Comparison of ENCODE assay signal across 13 cellular contexts in genomic region chr7:20408467-20408826, GRCh38.
DNase-seq lines count a peak whose midpoint lies in the region; ATAC-seq and TF ChIP-seq lines count a peak whose summit lies in the region.
"Had no signal": no experiment of that assay in that cellular context is flagged by ENCODE, and none has a peak within 500 bp of the region (broad histone marks: within the 10 kb centered on the region; RNA-seq: fewer than 3 reads in every experiment).

No MANE protein-coding gene starts in this region.

- H3K27ac Mint-ChIP-seq in MCF 10A (ENCODE audit: low read depth, unreplicated experiment) (peak overlapping the region; percentile 90), T-helper 17 cell (no peak overlapping the region)
- H3K27ac Mint-ChIP-seq: activated naive CD4-positive, alpha-beta T cell treated with anti-CD3 and anti-CD28 coated beads, Interleukin-2, amount 10 ng/mL, durations not matched to agents 7 days and 5 days had no signal

- peak overlapping the region; percentile 19 for H3K4me3 Mint-ChIP-seq in MCF 10A (ENCODE audit: unreplicated experiment)
- no peak overlapping the region for H3K4me3 Mint-ChIP-seq in T-helper 17 cell
- H3K4me3 Mint-ChIP-seq: activated naive CD4-positive, alpha-beta T cell treated with anti-CD3 and anti-CD28 coated beads, Interleukin-2, amount 10 ng/mL, durations not matched to agents 7 days and 5 days had no signal

- H3K4me1 Mint-ChIP-seq in MCF 10A (ENCODE audit: insufficient read depth, unreplicated experiment): peaks cover 23% of the 10 kb centered on the region
- H3K4me1 Mint-ChIP-seq in T-helper 17 cell: no peaks in the 10 kb centered on the region
- H3K4me1 Mint-ChIP-seq: activated naive CD4-positive, alpha-beta T cell treated with anti-CD3 and anti-CD28 coated beads, Interleukin-2, amount 10 ng/mL, durations not matched to agents 7 days and 5 days had no signal

- H3K36me3 Mint-ChIP-seq in MCF 10A (ENCODE audit: insufficient read depth, unreplicated experiment): peaks cover 70% of the 10 kb centered on the region
- H3K36me3 Mint-ChIP-seq in T-helper 17 cell (ENCODE audit: low read depth): no peaks in the 10 kb centered on the region
- H3K36me3 Mint-ChIP-seq: activated naive CD4-positive, alpha-beta T cell treated with anti-CD3 and anti-CD28 coated beads, Interleukin-2, amount 10 ng/mL, durations not matched to agents 7 days and 5 days had no signal

- POLR2A ChIA-PET in MCF 10A (lab: Yijun Ruan, JAX): interaction anchor here (0.6 to 5.6 kb wide), 15 partner anchors 11 to 700 kb away, joined by 3 to 70 read pairs (median 5); partner anchors contain the start of genes ITGB8 and POLR1F

- no peaks in the 10 kb centered on the region for H3K27me3 ChIP-seq in breast epithelium
- no peaks in the 10 kb centered on the region for H3K27me3 ChIP-seq in WERI-Rb-1 (ENCODE audit: insufficient read depth, low read depth, severe bottlenecking)
- H3K27me3 ChIP-seq in vagina: no peaks in the 10 kb centered on the region
- H3K27me3 ChIP-seq: BLaER1 had no signal

- H3K4me1 ChIP-seq in breast epithelium (no peaks in the 10 kb centered on the region), vagina (peaks cover 25% of the 10 kb centered on the region)

- no peak for TF ChIP-seq POLR2A in breast epithelium (IDR thresholded peaks at IDR 0.05)
- no peak for TF ChIP-seq POLR2A in vagina (IDR thresholded peaks at IDR 0.05)

- H3K9me3 ChIP-seq in breast epithelium: no peaks in the 10 kb centered on the region
- H3K9me3 ChIP-seq in WERI-Rb-1 (ENCODE audit: severe bottlenecking): peaks cover 2% of the 10 kb centered on the region
- H3K9me3 ChIP-seq in vagina: no peaks in the 10 kb centered on the region
- no peaks in the 10 kb centered on the region for H3K9me3 ChIP-seq in T-helper 17 cell (ENCODE audit: control insufficient read depth, low read length, poor library complexity, severe bottlenecking)
- H3K9me3 ChIP-seq: BLaER1 had no signal

- H3K4me3 ChIP-seq in breast epithelium: no peak overlapping the region
- H3K4me3 ChIP-seq in WERI-Rb-1 (ENCODE audit: low read depth, low read length): no peak overlapping the region
- H3K4me3 ChIP-seq in vagina: no peak overlapping the region
- H3K4me3 ChIP-seq: BLaER1 had no signal

- H3K27ac ChIP-seq in breast epithelium (no peak overlapping the region), WERI-Rb-1 (peak overlapping the region; percentile 50), vagina (peak overlapping the region; percentile 20)
- H3K27ac ChIP-seq: BLaER1 had no signal

- BruUV-seq in MCF 10A (replicated peaks; lab: Mats Ljungman, UMichigan): no TSS peak

- CTCF ChIA-PET in MCF 10A (lab: Yijun Ruan, JAX): interaction anchor here (0.7 to 3.0 kb wide), 5 partner anchors 17 to 190 kb away, joined by 4 to 30 read pairs (median 5); no protein-coding TSS in a partner anchor

- peak; percentile 80 for DNase-seq in MCF 10A (ENCODE audit: unreplicated experiment)
- no peak for DNase-seq in breast epithelium (ENCODE audit: low spot score in 2 of 2)
- DNase-seq in WERI-Rb-1: no peak
- DNase-seq in left cardiac atrium: peak; percentile 28
- DNase-seq in vagina (ENCODE audit: extremely low spot score in 2 of 2): no peak
- DNase-seq in T-helper 17 cell: no peak
- DNase-seq: activated CD4-positive, CD25-positive, alpha-beta regulatory T cell treated with anti-CD3 and anti-CD28 coated beads, Interleukin-2, amount 50 U/mL, for 72 hours; activated naive CD4-positive, alpha-beta T cell treated with anti-CD3 and anti-CD28 coated beads, Interleukin-2, amount 10 ng/mL, durations not matched to agents 7 days and 5 days; effector CD4-positive, alpha-beta T cell; posterior cingulate gyrus had no signal

- no peaks in the 10 kb centered on the region for H3K36me3 ChIP-seq in breast epithelium
- H3K36me3 ChIP-seq in WERI-Rb-1: no peaks in the 10 kb centered on the region
- peaks cover 0 to 9% of the 10 kb centered on the region in 2 donors for H3K36me3 ChIP-seq in vagina
- H3K36me3 ChIP-seq: BLaER1 had no signal

- intact Hi-C loops in MCF 10A (cut with micrococcal nuclease): loop anchor here (1.0 to 5.0 kb wide), 2 partner anchors 79 to 189 kb away; no protein-coding TSS in a partner anchor
- intact Hi-C loops in breast epithelium (cut with DNase I; ENCODE audit: low total_unique reads): no loop called here
- intact Hi-C loops in left cardiac atrium (cut with DNase I): no loop called here
- intact Hi-C loops in vagina (cut with DNase I): no loop called here

- TF ChIP-seq CTCF in MCF 10A (IDR thresholded peaks at IDR 0.05; ENCODE audit: unreplicated experiment) (no peak), breast epithelium (IDR thresholded peaks at IDR 0.05) (no peak), WERI-Rb-1 (IDR thresholded peaks at IDR 0.05; ENCODE audit: low read depth, low read length) (no peak), vagina (IDR thresholded peaks at IDR 0.05) (no peak)

- no peaks in the 10 kb centered on the region for H3K9me3 Mint-ChIP-seq in MCF 10A (ENCODE audit: unreplicated experiment)
- H3K9me3 Mint-ChIP-seq: activated naive CD4-positive, alpha-beta T cell treated with anti-CD3 and anti-CD28 coated beads, Interleukin-2, amount 10 ng/mL, durations not matched to agents 7 days and 5 days had no signal

- no peaks in the 10 kb centered on the region for H3K27me3 Mint-ChIP-seq in MCF 10A (ENCODE audit: insufficient read depth, unreplicated experiment)
- H3K27me3 Mint-ChIP-seq in T-helper 17 cell: no peaks in the 10 kb centered on the region
- H3K27me3 Mint-ChIP-seq: activated naive CD4-positive, alpha-beta T cell treated with anti-CD3 and anti-CD28 coated beads, Interleukin-2, amount 10 ng/mL, durations not matched to agents 7 days and 5 days had no signal

- peak; percentile 78 to 88 for ATAC-seq in left cardiac atrium
- no peak for ATAC-seq in HG03354 (IDR thresholded peaks at IDR 0.05; ENCODE audit: poor library complexity, severe bottlenecking, unreplicated experiment)
- ATAC-seq in T-helper 17 cell: no peak
- ATAC-seq in HG03520 (IDR thresholded peaks at IDR 0.05; ENCODE audit: unreplicated experiment): no peak

Comparison
In these comparisons a context has a peak if more than half of its experiments do, and no peak if none do; other contexts are left out.
1. DNase-seq: peak in MCF 10A (single experiment) and left cardiac atrium (single experiment); none in breast epithelium (0 of 2), WERI-Rb-1 (single experiment), vagina (0 of 2) and T-helper 17 cell (0 of 3).
2. H3K27ac ChIP-seq: peak in WERI-Rb-1 (single experiment) and vagina (single experiment); none in breast epithelium (0 of 2).
3. ATAC-seq: peak in left cardiac atrium (2 of 2); none in HG03354 (single experiment), T-helper 17 cell (single experiment) and HG03520 (single experiment).